In genomic region chr10:24349379-24350110, GRCh38 we compare ENCODE assay signal across 14 cellular contexts.
DNase-seq lines count a peak whose midpoint lies in the region; ATAC-seq and TF ChIP-seq lines count a peak whose summit lies in the region.
"Had no signal": no experiment of that assay in that cellular context is flagged by ENCODE, and none has a peak within 500 bp of the region (broad histone marks: within the 10 kb centered on the region; RNA-seq: fewer than 3 reads in every experiment).

No MANE protein-coding gene starts in this region.

- CTCF ChIA-PET in PC-9 (lab: Charles Lee), result no interaction called here

- intact Hi-C loops in PC-9 (cut with micrococcal nuclease; ENCODE audit: unreplicated experiment), result no loop called here

- DNase-seq in ELF-1 (ENCODE audit: low read depth, low spot score) (peak; percentile 37), PC-9 (peak; percentile 20 to 73), coronary artery (ENCODE audit: low spot score) (no peak), AML-193 (lab: John Stamatoyannopoulos, UW) (no peak), left lobe of liver (ENCODE audit: low spot score) (no peak)
- no peak for DNase-seq in activated T-cell treated with anti-CD3 and anti-CD28 coated beads, Interleukin-2, amount 50 U/mL, for 24 hours
- DNase-seq: Karpas-422; NCI-H2081; stimulated activated CD4-positive, alpha-beta T cell treated with anti-CD3 and anti-CD28 coated beads, Interleukin-4, amount 100 ng/mL, for 1 hour; stimulated activated naive CD4-positive, alpha-beta T cell treated with Interleukin-2 at 50 U/mL for 16 hours had no signal

- H3K36me3 Mint-ChIP-seq in activated T-cell treated with anti-CD3 and anti-CD28 coated beads, Interleukin-2, amount 50 U/mL, for 24 hours (ENCODE audit: low read depth), result no peaks in the 10 kb centered on the region
- H3K36me3 Mint-ChIP-seq: activated naive CD4-positive, alpha-beta T cell treated with anti-CD3 and anti-CD28 coated beads, Interleukin-2, amount 50 U/mL, for 72 hours had no signal

- H3K79me2 ChIP-seq in PC-9 (ENCODE audit: low read depth) (no peaks in the 10 kb centered on the region), parathyroid adenoma (peaks cover 37% of the 10 kb centered on the region)

- no peak overlapping the region for H3K4me2 ChIP-seq in PC-9
- H3K4me2 ChIP-seq in parathyroid adenoma (ENCODE audit: low read length), result peak overlapping the region; percentile 9

- no peaks in the 10 kb centered on the region for H4K20me1 ChIP-seq in PC-9 (ENCODE audit: insufficient read depth)

- H3K4me3 ChIP-seq in PC-9 (no peak overlapping the region), coronary artery (no peak overlapping the region), parathyroid adenoma (ENCODE audit: low read depth, low read length) (no peak overlapping the region)

- no peaks in the 10 kb centered on the region for H3K9me3 ChIP-seq in PC-9 (ENCODE audit: insufficient read depth, low read depth)
- H3K9me3 ChIP-seq in parathyroid adenoma (ENCODE audit: control insufficient read depth, low read length), result no peaks in the 10 kb centered on the region

- no TSS peak for BruUV-seq in PC-9 (replicated peaks; lab: Mats Ljungman, UMichigan)

- no peak for TF ChIP-seq CTCF in PC-9 (conservative IDR thresholded peaks at IDR 0.05)
- no peak for TF ChIP-seq CTCF in coronary artery (IDR thresholded peaks at IDR 0.05)
- TF ChIP-seq CTCF in parathyroid adenoma (IDR thresholded peaks at IDR 0.05), result no peak

- POLR2A ChIA-PET in PC-9 (lab: Charles Lee; ENCODE audit: unreplicated experiment), result interaction anchor here (0.5 kb wide), 1 partner anchor 26 kb away, joined by 4 read pairs; no protein-coding TSS in a partner anchor

- H3K27ac ChIP-seq in PC-9 (no peak overlapping the region), coronary artery (peak overlapping the region; percentile 17 to 46), parathyroid adenoma (peak overlapping the region; percentile 53)
- H3K27ac ChIP-seq: C4-2B had no signal

- no peaks in the 10 kb centered on the region for H3K9me3 Mint-ChIP-seq in activated T-cell treated with anti-CD3 and anti-CD28 coated beads, Interleukin-2, amount 50 U/mL, for 24 hours
- H3K9me3 Mint-ChIP-seq: activated naive CD4-positive, alpha-beta T cell treated with anti-CD3 and anti-CD28 coated beads, Interleukin-2, amount 50 U/mL, for 72 hours had no signal

- H3K9ac ChIP-seq in parathyroid adenoma, result no peak overlapping the region

- H3K27me3 ChIP-seq in PC-9 (ENCODE audit: insufficient read depth, low read depth), result no peaks in the 10 kb centered on the region
- no peaks in the 10 kb centered on the region for H3K27me3 ChIP-seq in parathyroid adenoma (ENCODE audit: control insufficient read depth, insufficient read depth, low read length)

- H3K4me1 Mint-ChIP-seq in activated T-cell treated with anti-CD3 and anti-CD28 coated beads, Interleukin-2, amount 50 U/mL, for 24 hours (ENCODE audit: low read depth), result no peaks in the 10 kb centered on the region

- no peak overlapping the region for H3K27ac Mint-ChIP-seq in activated T-cell treated with anti-CD3 and anti-CD28 coated beads, Interleukin-2, amount 50 U/mL, for 24 hours
- H3K27ac Mint-ChIP-seq: activated naive CD4-positive, alpha-beta T cell treated with anti-CD3 and anti-CD28 coated beads, Interleukin-2, amount 50 U/mL, for 72 hours had no signal

- ATAC-seq in HG02938 (IDR thresholded peaks at IDR 0.05; ENCODE audit: unreplicated experiment) (no peak), left lobe of liver (no peak)
- ATAC-seq: activated naive CD4-positive, alpha-beta T cell treated with anti-CD3 and anti-CD28 coated beads, Interleukin-2, amount 50 U/mL, for 72 hours had no signal

- H3K4me1 ChIP-seq in PC-9 (replicated peaks; ENCODE audit: insufficient read depth), result peaks cover 13% of the 10 kb centered on the region
- peaks cover 58% of the 10 kb centered on the region for H3K4me1 ChIP-seq in parathyroid adenoma

- no peak overlapping the region for H3K4me3 Mint-ChIP-seq in activated T-cell treated with anti-CD3 and anti-CD28 coated beads, Interleukin-2, amount 50 U/mL, for 24 hours

- no peak overlapping the region for H2AFZ ChIP-seq in PC-9
- H2AFZ ChIP-seq in parathyroid adenoma, result no peak overlapping the region

- H3K36me3 ChIP-seq in PC-9 (ENCODE audit: low read depth) (no peaks in the 10 kb centered on the region), parathyroid adenoma (ENCODE audit: control insufficient read depth, insufficient read depth, low read length) (no peaks in the 10 kb centered on the region)

- no peaks in the 10 kb centered on the region for H3K27me3 Mint-ChIP-seq in activated T-cell treated with anti-CD3 and anti-CD28 coated beads, Interleukin-2, amount 50 U/mL, for 24 hours

- H3K9me2 ChIP-seq in PC-9 (ENCODE audit: insufficient read depth), result no peaks in the 10 kb centered on the region

- H3F3A ChIP-seq in PC-9 (ENCODE audit: insufficient read depth, low read depth), result no peaks in the 10 kb centered on the region

Comparison
In these comparisons a context has a peak if more than half of its experiments do, and no peak if none do; other contexts are left out.
1. DNase-seq: peak in ELF-1 (single experiment) and PC-9 (2 of 2); none in coronary artery (single experiment), AML-193 (0 of 2), activated T-cell treated with anti-CD3 and anti-CD28 coated beads, Interleukin-2, amount 50 U/mL, for 24 hours (single experiment) and left lobe of liver (single experiment).